8 cellular contexts compared by ENCODE assay signal in genomic region chr6:121436172-121436965, GRCh38. TPM values are rescaled to one million over a fixed set of nuclear protein-coding genes. Genes with fewer than 3 reads are reported as not detected.
DNase-seq lines count a peak whose midpoint lies in the region; ATAC-seq and TF ChIP-seq lines count a peak whose summit lies in the region.

No MANE protein-coding gene starts in this region.

- peak overlapping the region; percentile 96 for H3K9ac ChIP-seq in HUES6 (ENCODE audit: low read length)

- peaks cover 50% of the 10 kb centered on the region for H3K27me3 Mint-ChIP-seq in stimulated activated naive CD8-positive, alpha-beta T cell treated with anti-CD3 and anti-CD28 coated beads, Interleukin-15, amount 100 ng/mL, for 72 hours

- peak; percentile 15 for ATAC-seq in stimulated activated naive CD8-positive, alpha-beta T cell treated with anti-CD3 and anti-CD28 coated beads, Interleukin-15, amount 100 ng/mL, for 72 hours
- no peak for ATAC-seq in HG03457 (IDR thresholded peaks at IDR 0.05; ENCODE audit: unreplicated experiment)

- H3K27me3 ChIP-seq in HUES6 (ENCODE audit: control insufficient read depth, insufficient read depth, low read length) (no peaks in the 10 kb centered on the region), adrenal gland (no peaks in the 10 kb centered on the region)

- H3K9me3 ChIP-seq in HUES6 (ENCODE audit: control insufficient read depth, insufficient read depth, low read depth, low read length) (no peaks in the 10 kb centered on the region), adrenal gland (replicated peaks in 1 of 3) (no peaks in the 10 kb centered on the region), iPS-18c (ENCODE audit: control insufficient read depth, insufficient read depth, low read length) (no peaks in the 10 kb centered on the region)

- H3K27ac ChIP-seq in HUES6 (ENCODE audit: low read depth, low read length) = peak overlapping the region; percentile 92
- H3K27ac ChIP-seq in adrenal gland = peak overlapping the region; percentile 65 to 88 (median 85)

- peak overlapping the region; percentile 89 for H3K4me3 ChIP-seq in HUES6 (ENCODE audit: low read depth, low read length)
- peak overlapping the region; percentile 45 to 92 (median 80) for H3K4me3 ChIP-seq in adrenal gland
- H3K4me3 ChIP-seq in iPS-18c (ENCODE audit: insufficient read depth, low read depth, low read length) = peak overlapping the region; percentile 85

- H3K36me3 ChIP-seq in HUES6 (ENCODE audit: control insufficient read depth, insufficient read depth, low read length) = peaks cover 18% of the 10 kb centered on the region
- H3K36me3 ChIP-seq in adrenal gland (replicated peaks in 1 of 2) = no peaks in the 10 kb centered on the region

- H3K4me1 ChIP-seq in HUES6 (ENCODE audit: control insufficient read depth, insufficient read depth, low read length) = peaks cover 31% of the 10 kb centered on the region
- peaks cover 6 to 18% of the 10 kb centered on the region in 2 donors for H3K4me1 ChIP-seq in adrenal gland (replicated peaks in 1 of 2)

- peak in 1 of 2 donors; percentile 13 for TF ChIP-seq POLR2A in adrenal gland (IDR thresholded peaks at IDR 0.05)

- peaks cover 21% of the 10 kb centered on the region for H3K4me1 Mint-ChIP-seq in stimulated activated naive CD8-positive, alpha-beta T cell treated with anti-CD3 and anti-CD28 coated beads, Interleukin-15, amount 100 ng/mL, for 72 hours

- 2 to 6% (median 4%) methylated on average over 22 of the region's 22 CpGs for WGBS in adrenal gland, 4 donors

- H3K4me3 Mint-ChIP-seq in stimulated activated naive CD8-positive, alpha-beta T cell treated with anti-CD3 and anti-CD28 coated beads, Interleukin-15, amount 100 ng/mL, for 72 hours = peak overlapping the region; percentile 88 to 91

- intact Hi-C loops in adrenal gland (cut with DNase I) (loop anchor here (10.0 kb wide), 2 partner anchors 258 to 418 kb away; no protein-coding TSS in a partner anchor), posterior vena cava (cut with DNase I) (loop anchor here (10.0 kb wide), 2 partner anchors 328 to 748 kb away; no protein-coding TSS in a partner anchor)

- peak in 2 of 7 donors; percentile 29 for DNase-seq in adrenal gland
- DNase-seq in stimulated activated naive CD8-positive, alpha-beta T cell treated with anti-CD3 and anti-CD28 coated beads, Interleukin-15, amount 100 ng/mL, for 72 hours = no peak
- no peak for DNase-seq in NCI-H1436 (lab: John Stamatoyannopoulos, UW)
- no peak for DNase-seq in NK-92 treated with Interleukin-12 subunit alpha and Interleukin-12 subunit beta, amount 100 ng/mL, for 24 hours (lab: John Stamatoyannopoulos, UW)
- no peak for DNase-seq in posterior vena cava (ENCODE audit: low spot score)

- TF ChIP-seq CTCF in adrenal gland (IDR thresholded peaks at IDR 0.05) = no peak

- no peak overlapping the region for H3K27ac Mint-ChIP-seq in stimulated activated naive CD8-positive, alpha-beta T cell treated with anti-CD3 and anti-CD28 coated beads, Interleukin-15, amount 100 ng/mL, for 72 hours

- H3K9me3 Mint-ChIP-seq in stimulated activated naive CD8-positive, alpha-beta T cell treated with anti-CD3 and anti-CD28 coated beads, Interleukin-15, amount 100 ng/mL, for 72 hours = no peaks in the 10 kb centered on the region

RNA-seq across cellular contexts. Expression of gene GJA1, which starts 0.9 kb away (rescaled TPM):
- 100 to 1,000 TPM; 330 to 893 (median 615) TPM for total RNA-seq in adrenal gland
- polyA plus RNA-seq in adrenal gland = 100 to 1,000 TPM in 2 of 3 donors, 10 to 100 TPM in 1; 80.7 to 805 (median 130) TPM
- 10 to 100 TPM; 50.0 to 68.2 TPM for total RNA-seq in posterior vena cava

Comparison
In these comparisons a context has a peak if more than half of its experiments do, and no peak if none do; other contexts are left out.
1. RNA of gene GJA1, which starts 0.9 kb away (total RNA-seq): 330 to 893 TPM in adrenal gland; 50.0 to 68.2 TPM in posterior vena cava; every median in the first group is over 4 times any median in the second.
2. Peak in every context shown above with its lines, with median percentiles within 50 percentile points of each other: H3K4me3 ChIP-seq.